In genomic region chr1:214552174-214552608, GRCh38 we compare ENCODE assay signal across 8 cellular contexts. TPM values are rescaled to one million over a fixed set of nuclear protein-coding genes. Genes with fewer than 3 reads are reported as not detected.
DNase-seq lines count a peak whose midpoint lies in the region; ATAC-seq and TF ChIP-seq lines count a peak whose summit lies in the region.

No MANE protein-coding gene starts in this region.

- peak overlapping the region; percentile 99 for H3K4me3 Mint-ChIP-seq in osteocyte (ENCODE audit: unreplicated experiment)

- H3K27me3 ChIP-seq in foreskin keratinocyte, result no peaks in the 10 kb centered on the region

- ATAC-seq in foreskin keratinocyte (peak; percentile 70), GM21786 (IDR thresholded peaks at IDR 0.05; ENCODE audit: unreplicated experiment) (no peak), GM21447 (IDR thresholded peaks at IDR 0.05; ENCODE audit: unreplicated experiment) (no peak), HG02623 (IDR thresholded peaks at IDR 0.05; ENCODE audit: unreplicated experiment) (no peak)

- no peak for TF ChIP-seq CTCF in VCaP (conservative IDR thresholded peaks at IDR 0.05)
- no peak for TF ChIP-seq CTCF in foreskin keratinocyte (conservative IDR thresholded peaks at IDR 0.05)
- no peak for TF ChIP-seq CTCF in osteocyte (IDR thresholded peaks at IDR 0.05)

- DNase-seq in AG08395 (ENCODE audit: low spot score), result peak; percentile 80
- peak; percentile 10 for DNase-seq in GOT3 (lab: John Stamatoyannopoulos, UW)
- peak; percentile 83 to 94 for DNase-seq in foreskin keratinocyte
- DNase-seq in osteocyte (ENCODE audit: extremely low spot score, unreplicated experiment), result no peak

- H3K27me3 Mint-ChIP-seq in osteocyte (ENCODE audit: unreplicated experiment), result no peaks in the 10 kb centered on the region

- no peaks in the 10 kb centered on the region for H3K36me3 Mint-ChIP-seq in osteocyte (ENCODE audit: unreplicated experiment)

- H3K4me1 ChIP-seq in foreskin keratinocyte, result peaks cover 24% of the 10 kb centered on the region

- H3K4me1 Mint-ChIP-seq in osteocyte (ENCODE audit: unreplicated experiment), result peaks cover 45% of the 10 kb centered on the region

- H3K27ac ChIP-seq in VCaP (peak overlapping the region; percentile 92), foreskin keratinocyte (peak overlapping the region; percentile 91)

- peak overlapping the region; percentile 100 for H3K27ac Mint-ChIP-seq in osteocyte (ENCODE audit: unreplicated experiment)

- H3K9me3 Mint-ChIP-seq in osteocyte (ENCODE audit: unreplicated experiment), result no peaks in the 10 kb centered on the region

RNA-seq across cellular contexts. Expression of gene PTPN14, which starts 0.8 kb away (rescaled TPM):
- 47.6 and 48.2 TPM in 2 replicates for total RNA-seq in foreskin keratinocyte
- 5.0 and 6.2 TPM in 2 replicates for polyA plus RNA-seq in foreskin keratinocyte
- 140 and 142 TPM in 2 replicates for total RNA-seq in osteocyte

RNA-seq across cellular contexts. Expression of gene CENPF, which starts 50.8 kb away (rescaled TPM):
- total RNA-seq in foreskin keratinocyte (53.0 and 70.7 TPM in 2 replicates), osteocyte (21.5 and 26.5 TPM in 2 replicates)
- 20.2 and 33.9 TPM in 2 replicates for polyA plus RNA-seq in foreskin keratinocyte
